In the genomic region with DNA sequence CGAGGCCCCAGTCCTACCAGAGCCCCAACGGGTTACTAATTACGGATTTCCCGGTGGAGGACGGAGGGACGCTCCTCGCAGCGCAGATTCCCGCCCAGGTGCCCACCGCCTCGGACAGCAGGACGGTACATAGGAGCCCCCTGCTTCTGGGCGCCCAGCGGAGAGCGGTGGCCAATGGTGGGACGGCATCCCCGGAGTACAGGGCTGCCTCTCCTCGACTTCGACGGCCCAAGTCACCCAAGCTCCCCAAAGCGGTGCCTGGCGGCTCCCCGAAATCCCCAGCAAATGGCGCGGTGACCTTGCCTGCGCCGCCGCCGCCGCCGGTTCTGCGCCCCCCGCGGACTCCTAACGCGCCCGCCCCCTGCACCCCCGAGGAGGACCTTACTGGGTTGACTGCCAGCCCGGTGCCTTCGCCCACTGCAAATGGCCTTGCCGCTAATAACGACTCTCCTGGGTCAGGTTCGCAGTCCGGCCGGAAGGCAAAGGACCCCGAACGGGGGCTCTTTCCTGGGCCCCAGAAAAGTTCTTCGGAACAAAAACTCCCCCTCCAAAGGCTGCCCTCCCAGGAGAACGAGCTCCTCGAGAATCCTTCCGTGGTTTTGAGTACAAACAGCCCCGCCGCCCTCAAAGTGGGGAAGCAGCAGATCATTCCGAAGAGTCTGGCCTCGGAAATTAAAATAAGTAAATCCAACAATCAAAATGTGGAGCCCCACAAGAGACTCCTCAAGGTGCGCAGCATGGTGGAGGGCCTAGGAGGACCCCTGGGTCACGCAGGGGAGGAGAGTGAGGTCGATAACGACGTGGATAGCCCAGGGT, we compare ENCODE assay signal across 8 cellular contexts. TPM values are rescaled to one million over a fixed set of nuclear protein-coding genes. Genes with fewer than 3 reads are reported as not detected.
A peak's percentile ranks its signal among the peaks of the same experiment; 100 is the strongest.
DNase-seq lines count a peak whose midpoint lies in the region; ATAC-seq, FAIRE-seq and TF ChIP-seq lines count a peak whose summit lies in the region.

No MANE protein-coding gene starts in this region.

- FAIRE-seq in frontal cortex (lab: Jason Lieb, UNC) (no peak), GM12892 (lab: Jason Lieb, UNC) (no peak)

- H3K9me3 Mint-ChIP-seq in activated CD4-positive, alpha-beta T cell treated with anti-CD3 and anti-CD28 coated beads for 36 hours (ENCODE audit: low read depth): peaks cover 2% of the 10 kb centered on the region

- H3K27ac ChIP-seq in RWPE1 (no peak overlapping the region), muscle layer of duodenum (ENCODE audit: low read length) (peak overlapping the region; percentile 82)

- H3K4me1 ChIP-seq in endocrine pancreas (ENCODE audit: control insufficient read depth, insufficient read depth, low read length): peaks cover 5% of the 10 kb centered on the region
- H3K4me1 ChIP-seq in muscle layer of duodenum (ENCODE audit: control insufficient read depth in 1 of 2, insufficient read depth in 2 of 2, low read length in 2 of 2): peaks cover 0 to 18% of the 10 kb centered on the region in 2 donors

- H3K36me3 Mint-ChIP-seq in activated CD4-positive, alpha-beta T cell treated with anti-CD3 and anti-CD28 coated beads for 36 hours (ENCODE audit: low read depth): no peaks in the 10 kb centered on the region

- H3K27me3 Mint-ChIP-seq in activated CD4-positive, alpha-beta T cell treated with anti-CD3 and anti-CD28 coated beads for 36 hours: peaks cover 56% of the 10 kb centered on the region

- TF ChIP-seq POLR2A in GM12892 (IDR thresholded peaks at IDR 0.05; ENCODE audit: low read depth, low read length): no peak

- POLR2A ChIA-PET in activated CD4-positive, alpha-beta T cell treated with anti-CD3 and anti-CD28 coated beads for 36 hours (lab: Charles Lee): no interaction called here
- POLR2A ChIA-PET in RWPE1 (lab: Yijun Ruan, JAX; ENCODE audit: low non-redundant PET): no interaction called here

- H3K4me3 Mint-ChIP-seq in activated CD4-positive, alpha-beta T cell treated with anti-CD3 and anti-CD28 coated beads for 36 hours: peak overlapping the region; percentile 69

- CTCF ChIA-PET in activated CD4-positive, alpha-beta T cell treated with anti-CD3 and anti-CD28 coated beads for 36 hours (lab: Charles Lee): interaction anchor here (0.6 to 1.5 kb wide), 2 partner anchors 19 to 21 kb away, joined by 3 to 4 read pairs; no protein-coding TSS in a partner anchor
- CTCF ChIA-PET in RWPE1 (lab: Yijun Ruan, JAX): interaction anchor here (0.6 kb wide), 1 partner anchor 550 kb away, joined by 4 read pairs; no protein-coding TSS in a partner anchor

- intact Hi-C loops in activated CD4-positive, alpha-beta T cell treated with anti-CD3 and anti-CD28 coated beads for 36 hours (cut with DNase I, micrococcal nuclease): loop anchor here in 1 of 2 experiments (5.0 kb wide), 2 partner anchors 115 to 1750 kb away; partner anchors contain the start of gene GMPS

- no peaks in the 10 kb centered on the region for H3K9me3 ChIP-seq in endocrine pancreas (ENCODE audit: control insufficient read depth, low read length)
- no peaks in the 10 kb centered on the region for H3K9me3 ChIP-seq in muscle layer of duodenum (ENCODE audit: control insufficient read depth in 1 of 2, low read length in 2 of 2)

- H3K36me3 ChIP-seq in endocrine pancreas (ENCODE audit: control insufficient read depth, insufficient read depth, low read length): no peaks in the 10 kb centered on the region
- no peaks in the 10 kb centered on the region for H3K36me3 ChIP-seq in muscle layer of duodenum (ENCODE audit: control insufficient read depth in 1 of 2, insufficient read depth in 2 of 2, low read length in 2 of 2)

- DNase-seq in activated CD4-positive, alpha-beta T cell treated with anti-CD3 and anti-CD28 coated beads for 36 hours: peak; percentile 14
- DNase-seq in activated CD4-positive, alpha-beta T cell treated with anti-CD3 and anti-CD28 coated beads for 4 hours: no peak
- DNase-seq in RWPE1 (ENCODE audit: low spot score) (peak; percentile 9), frontal cortex (ENCODE audit: low spot score in 2 of 2) (no peak), GM12892 (ENCODE audit: insufficient read length) (no peak)

- peak overlapping the region; percentile 91 for H3K4me3 ChIP-seq in endocrine pancreas (ENCODE audit: control insufficient read depth, insufficient read depth, low read length)
- H3K4me3 ChIP-seq in muscle layer of duodenum (ENCODE audit: low read depth in 1 of 2, low read length in 2 of 2): peak overlapping the region; percentile 91 to 96

- peak; percentile 42 for ATAC-seq in activated CD4-positive, alpha-beta T cell treated with anti-CD3 and anti-CD28 coated beads for 36 hours
- no peak for ATAC-seq in HG03460 (IDR thresholded peaks at IDR 0.05; ENCODE audit: unreplicated experiment)

- no peak for TF ChIP-seq CTCF in RWPE1 (conservative IDR thresholded peaks at IDR 0.05; ENCODE audit: low read depth)

- no peak overlapping the region for H3K27ac Mint-ChIP-seq in activated CD4-positive, alpha-beta T cell treated with anti-CD3 and anti-CD28 coated beads for 36 hours

- H3K27me3 ChIP-seq in endocrine pancreas (ENCODE audit: control insufficient read depth, insufficient read depth, low read length): no peaks in the 10 kb centered on the region
- no peaks in the 10 kb centered on the region for H3K27me3 ChIP-seq in muscle layer of duodenum (ENCODE audit: low read depth, low read length)

- H3K4me1 Mint-ChIP-seq in activated CD4-positive, alpha-beta T cell treated with anti-CD3 and anti-CD28 coated beads for 36 hours: peaks cover 22% of the 10 kb centered on the region

- peak overlapping the region; percentile 60 for H3K9ac ChIP-seq in endocrine pancreas (ENCODE audit: control insufficient read depth, insufficient read depth, low read length)

RNA-seq across cellular contexts. Expression of gene ARHGEF26, which starts 1.1 kb away (rescaled TPM):
- under 1 TPM; 0.14 to 0.16 TPM for total RNA-seq in activated CD4-positive, alpha-beta T cell treated with anti-CD3 and anti-CD28 coated beads for 36 hours
- total RNA-seq in frontal cortex: 4.1 TPM
- 0.08 TPM for polyA plus RNA-seq in GM12892 (2012; ENCODE audit: missing spikeins)

Comparison
In these comparisons a context has a peak if more than half of its experiments do, and no peak if none do; other contexts are left out.
1. DNase-seq: peak in activated CD4-positive, alpha-beta T cell treated with anti-CD3 and anti-CD28 coated beads for 36 hours (single experiment) and RWPE1 (single experiment); none in activated CD4-positive, alpha-beta T cell treated with anti-CD3 and anti-CD28 coated beads for 4 hours (0 of 2), frontal cortex (0 of 2) and GM12892 (single experiment).